ENCODE assay signal across 1 cellular context in the genomic region with DNA sequence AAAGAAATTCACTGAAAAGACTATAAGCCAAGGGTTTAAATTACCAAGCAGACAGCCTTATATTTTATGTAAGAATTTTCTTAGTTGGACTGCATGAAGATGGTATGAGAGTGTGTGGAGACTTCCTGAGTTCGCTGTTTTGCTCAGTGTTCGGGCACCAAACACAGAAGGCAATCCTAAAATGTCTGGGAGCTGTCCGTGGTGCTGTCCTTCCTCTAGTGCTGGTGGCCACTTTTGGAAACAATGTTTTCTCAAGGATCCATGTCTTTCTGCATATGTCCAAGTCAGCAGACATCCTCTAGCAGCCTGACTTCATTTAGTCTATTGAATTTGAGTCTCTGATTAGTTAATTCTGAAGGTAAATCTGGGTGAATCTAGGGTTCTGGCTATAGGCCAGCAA.
A peak's percentile ranks its signal among the peaks of the same experiment; 100 is the strongest.
TF ChIP-seq lines count a peak whose summit lies in the region.

No MANE protein-coding gene starts in this region.

TF ChIP-seq in GM23338, 12 proteins besides CTCF, POLR2A, EP300 and RAD21:
- TF ChIP-seq, protein P1, sequence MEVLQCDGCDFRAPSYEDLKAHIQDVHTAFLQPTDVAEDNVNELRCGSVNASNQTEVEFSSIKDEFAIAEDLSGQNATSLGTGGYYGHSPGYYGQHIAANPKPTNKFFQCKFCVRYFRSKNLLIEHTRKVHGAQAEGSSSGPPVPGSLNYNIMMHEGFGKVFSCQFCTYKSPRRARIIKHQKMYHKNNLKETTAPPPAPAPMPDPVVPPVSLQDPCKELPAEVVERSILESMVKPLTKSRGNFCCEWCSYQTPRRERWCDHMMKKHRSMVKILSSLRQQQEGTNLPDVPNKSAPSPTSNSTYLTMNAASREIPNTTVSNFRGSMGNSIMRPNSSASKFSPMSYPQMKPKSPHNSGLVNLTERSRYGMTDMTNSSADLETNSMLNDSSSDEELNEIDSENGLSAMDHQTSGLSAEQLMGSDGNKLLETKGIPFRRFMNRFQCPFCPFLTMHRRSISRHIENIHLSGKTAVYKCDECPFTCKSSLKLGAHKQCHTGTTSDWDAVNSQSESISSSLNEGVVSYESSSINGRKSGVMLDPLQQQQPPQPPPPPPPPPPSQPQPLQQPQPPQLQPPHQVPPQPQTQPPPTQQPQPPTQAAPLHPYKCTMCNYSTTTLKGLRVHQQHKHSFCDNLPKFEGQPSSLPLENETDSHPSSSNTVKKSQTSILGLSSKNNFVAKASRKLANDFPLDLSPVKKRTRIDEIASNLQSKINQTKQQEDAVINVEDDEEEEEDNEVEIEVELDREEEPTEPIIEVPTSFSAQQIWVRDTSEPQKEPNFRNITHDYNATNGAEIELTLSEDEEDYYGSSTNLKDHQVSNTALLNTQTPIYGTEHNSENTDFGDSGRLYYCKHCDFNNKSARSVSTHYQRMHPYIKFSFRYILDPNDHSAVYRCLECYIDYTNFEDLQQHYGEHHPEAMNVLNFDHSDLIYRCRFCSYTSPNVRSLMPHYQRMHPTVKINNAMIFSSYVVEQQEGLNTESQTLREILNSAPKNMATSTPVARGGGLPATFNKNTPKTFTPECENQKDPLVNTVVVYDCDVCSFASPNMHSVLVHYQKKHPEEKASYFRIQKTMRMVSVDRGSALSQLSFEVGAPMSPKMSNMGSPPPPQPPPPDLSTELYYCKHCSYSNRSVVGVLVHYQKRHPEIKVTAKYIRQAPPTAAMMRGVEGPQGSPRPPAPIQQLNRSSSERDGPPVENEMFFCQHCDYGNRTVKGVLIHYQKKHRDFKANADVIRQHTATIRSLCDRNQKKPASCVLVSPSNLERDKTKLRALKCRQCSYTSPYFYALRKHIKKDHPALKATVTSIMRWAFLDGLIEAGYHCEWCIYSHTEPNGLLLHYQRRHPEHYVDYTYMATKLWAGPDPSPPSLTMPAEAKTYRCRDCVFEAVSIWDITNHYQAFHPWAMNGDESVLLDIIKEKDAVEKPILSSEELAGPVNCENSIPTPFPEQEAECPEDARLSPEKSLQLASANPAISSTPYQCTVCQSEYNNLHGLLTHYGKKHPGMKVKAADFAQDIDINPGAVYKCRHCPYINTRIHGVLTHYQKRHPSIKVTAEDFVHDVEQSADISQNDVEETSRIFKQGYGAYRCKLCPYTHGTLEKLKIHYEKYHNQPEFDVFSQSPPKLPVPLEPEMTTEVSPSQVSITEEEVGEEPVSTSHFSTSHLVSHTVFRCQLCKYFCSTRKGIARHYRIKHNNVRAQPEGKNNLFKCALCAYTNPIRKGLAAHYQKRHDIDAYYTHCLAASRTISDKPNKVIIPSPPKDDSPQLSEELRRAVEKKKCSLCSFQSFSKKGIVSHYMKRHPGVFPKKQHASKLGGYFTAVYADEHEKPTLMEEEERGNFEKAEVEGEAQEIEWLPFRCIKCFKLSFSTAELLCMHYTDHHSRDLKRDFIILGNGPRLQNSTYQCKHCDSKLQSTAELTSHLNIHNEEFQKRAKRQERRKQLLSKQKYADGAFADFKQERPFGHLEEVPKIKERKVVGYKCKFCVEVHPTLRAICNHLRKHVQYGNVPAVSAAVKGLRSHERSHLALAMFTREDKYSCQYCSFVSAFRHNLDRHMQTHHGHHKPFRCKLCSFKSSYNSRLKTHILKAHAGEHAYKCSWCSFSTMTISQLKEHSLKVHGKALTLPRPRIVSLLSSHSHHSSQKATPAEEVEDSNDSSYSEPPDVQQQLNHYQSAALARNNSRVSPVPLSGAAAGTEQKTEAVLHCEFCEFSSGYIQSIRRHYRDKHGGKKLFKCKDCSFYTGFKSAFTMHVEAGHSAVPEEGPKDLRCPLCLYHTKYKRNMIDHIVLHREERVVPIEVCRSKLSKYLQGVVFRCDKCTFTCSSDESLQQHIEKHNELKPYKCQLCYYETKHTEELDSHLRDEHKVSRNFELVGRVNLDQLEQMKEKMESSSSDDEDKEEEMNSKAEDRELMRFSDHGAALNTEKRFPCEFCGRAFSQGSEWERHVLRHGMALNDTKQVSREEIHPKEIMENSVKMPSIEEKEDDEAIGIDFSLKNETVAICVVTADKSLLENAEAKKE (CRISPR knock-in tag; IDR thresholded peaks at IDR 0.05) = no peak
- TF ChIP-seq, protein P2, sequence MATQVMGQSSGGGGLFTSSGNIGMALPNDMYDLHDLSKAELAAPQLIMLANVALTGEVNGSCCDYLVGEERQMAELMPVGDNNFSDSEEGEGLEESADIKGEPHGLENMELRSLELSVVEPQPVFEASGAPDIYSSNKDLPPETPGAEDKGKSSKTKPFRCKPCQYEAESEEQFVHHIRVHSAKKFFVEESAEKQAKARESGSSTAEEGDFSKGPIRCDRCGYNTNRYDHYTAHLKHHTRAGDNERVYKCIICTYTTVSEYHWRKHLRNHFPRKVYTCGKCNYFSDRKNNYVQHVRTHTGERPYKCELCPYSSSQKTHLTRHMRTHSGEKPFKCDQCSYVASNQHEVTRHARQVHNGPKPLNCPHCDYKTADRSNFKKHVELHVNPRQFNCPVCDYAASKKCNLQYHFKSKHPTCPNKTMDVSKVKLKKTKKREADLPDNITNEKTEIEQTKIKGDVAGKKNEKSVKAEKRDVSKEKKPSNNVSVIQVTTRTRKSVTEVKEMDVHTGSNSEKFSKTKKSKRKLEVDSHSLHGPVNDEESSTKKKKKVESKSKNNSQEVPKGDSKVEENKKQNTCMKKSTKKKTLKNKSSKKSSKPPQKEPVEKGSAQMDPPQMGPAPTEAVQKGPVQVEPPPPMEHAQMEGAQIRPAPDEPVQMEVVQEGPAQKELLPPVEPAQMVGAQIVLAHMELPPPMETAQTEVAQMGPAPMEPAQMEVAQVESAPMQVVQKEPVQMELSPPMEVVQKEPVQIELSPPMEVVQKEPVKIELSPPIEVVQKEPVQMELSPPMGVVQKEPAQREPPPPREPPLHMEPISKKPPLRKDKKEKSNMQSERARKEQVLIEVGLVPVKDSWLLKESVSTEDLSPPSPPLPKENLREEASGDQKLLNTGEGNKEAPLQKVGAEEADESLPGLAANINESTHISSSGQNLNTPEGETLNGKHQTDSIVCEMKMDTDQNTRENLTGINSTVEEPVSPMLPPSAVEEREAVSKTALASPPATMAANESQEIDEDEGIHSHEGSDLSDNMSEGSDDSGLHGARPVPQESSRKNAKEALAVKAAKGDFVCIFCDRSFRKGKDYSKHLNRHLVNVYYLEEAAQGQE (IDR thresholded peaks at IDR 0.05; ENCODE audit: unreplicated experiment) = peak; percentile 89
- TF ChIP-seq, protein P3, sequence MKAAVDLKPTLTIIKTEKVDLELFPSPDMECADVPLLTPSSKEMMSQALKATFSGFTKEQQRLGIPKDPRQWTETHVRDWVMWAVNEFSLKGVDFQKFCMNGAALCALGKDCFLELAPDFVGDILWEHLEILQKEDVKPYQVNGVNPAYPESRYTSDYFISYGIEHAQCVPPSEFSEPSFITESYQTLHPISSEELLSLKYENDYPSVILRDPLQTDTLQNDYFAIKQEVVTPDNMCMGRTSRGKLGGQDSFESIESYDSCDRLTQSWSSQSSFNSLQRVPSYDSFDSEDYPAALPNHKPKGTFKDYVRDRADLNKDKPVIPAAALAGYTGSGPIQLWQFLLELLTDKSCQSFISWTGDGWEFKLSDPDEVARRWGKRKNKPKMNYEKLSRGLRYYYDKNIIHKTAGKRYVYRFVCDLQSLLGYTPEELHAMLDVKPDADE (IDR thresholded peaks at IDR 0.05) = no peak
